ENCODE assay signal across 24 cellular contexts in genomic region chr2:171365778-171366177, GRCh38.
"Had no signal": no experiment of that assay in that cellular context is flagged by ENCODE, and none has a peak within 500 bp of the region (broad histone marks: within the 10 kb centered on the region; RNA-seq: fewer than 3 reads in every experiment).

No MANE protein-coding gene starts in this region.

- H3K27me3 Mint-ChIP-seq: naive B cell, progenitor cell of endocrine pancreas had no signal

- H3K27ac Mint-ChIP-seq: nephron; progenitor cell of endocrine pancreas; stimulated activated effector memory CD8-positive, alpha-beta T cell treated with anti-CD3 and anti-CD28 coated beads, Interleukin-12 subunit alpha, Interleukin-12 subunit beta, amount 100 ng/mL, for 72 hours had no signal

- H3K4me3 Mint-ChIP-seq: nephron; stimulated activated effector memory CD8-positive, alpha-beta T cell treated with anti-CD3 and anti-CD28 coated beads, Interleukin-12 subunit alpha, Interleukin-12 subunit beta, amount 100 ng/mL, for 72 hours had no signal

- H3K27me3 ChIP-seq: dorsolateral prefrontal cortex, esophagus muscularis mucosa, hepatocyte, left lung, pancreas, tibial artery, upper lobe of right lung, vagina had no signal

- H3K36me3 Mint-ChIP-seq: stimulated activated effector memory CD8-positive, alpha-beta T cell treated with anti-CD3 and anti-CD28 coated beads, Interleukin-12 subunit alpha, Interleukin-12 subunit beta, amount 100 ng/mL, for 72 hours had no signal

- DNase-seq: cortex of kidney; dorsolateral prefrontal cortex; effector CD8-positive, alpha-beta T cell; head of caudate nucleus; kidney glomerular epithelial cell; left lung; lower lobe of right lung; mesenchymal stem cell; midbrain; naive B cell; occipital lobe; pancreas; right cardiac atrium; stimulated activated CD4-positive, alpha-beta T cell treated with anti-CD3 and anti-CD28 coated beads, Interleukin-4, amount 100 ng/mL, for 1 hour; stimulated activated CD8-positive, alpha-beta memory T cell treated with anti-CD3 and anti-CD28 coated beads, Interleukin-4, amount 100 ng/mL, for 48 hours; stimulated activated naive CD8-positive, alpha-beta T cell treated with anti-CD3 and anti-CD28 coated beads, Interleukin-15, Interleukin-2, amounts not matched to agents 100 U/mL and 50 U/mL, for 24 hours; tibial artery; upper lobe of right lung had no signal

- H3K4me1 Mint-ChIP-seq: nephron; stimulated activated effector memory CD8-positive, alpha-beta T cell treated with anti-CD3 and anti-CD28 coated beads, Interleukin-12 subunit alpha, Interleukin-12 subunit beta, amount 100 ng/mL, for 72 hours had no signal

- FAIRE-seq: pancreas had no signal

- H3K36me3 ChIP-seq: esophagus muscularis mucosa, left lung, lower lobe of right lung, pancreas, upper lobe of right lung, vagina had no signal

- H3K4me2 ChIP-seq: hepatocyte had no signal

- ATAC-seq: left lung; lower lobe of right lung; pancreas; right cardiac atrium; stimulated activated effector memory CD8-positive, alpha-beta T cell treated with anti-CD3 and anti-CD28 coated beads, Interleukin-12 subunit alpha, Interleukin-12 subunit beta, amount 100 ng/mL, for 72 hours; stimulated activated naive CD8-positive, alpha-beta T cell treated with anti-CD3 and anti-CD28 coated beads, Interleukin-15, Interleukin-2, amounts not matched to agents 100 U/mL and 50 U/mL, for 24 hours; upper lobe of right lung had no signal

- H3K27ac ChIP-seq: dorsolateral prefrontal cortex, esophagus muscularis mucosa, hepatocyte, left lung, lower lobe of right lung, pancreas, tibial artery, upper lobe of right lung, vagina had no signal

- H2AFZ ChIP-seq: hepatocyte had no signal

- H3K4me1 ChIP-seq: esophagus muscularis mucosa, left lung, lower lobe of right lung, pancreas, tibial artery, upper lobe of right lung, vagina had no signal

- H3K4me3 ChIP-seq: dorsolateral prefrontal cortex, esophagus muscularis mucosa, hepatocyte, left lung, lower lobe of right lung, pancreas, tibial artery, upper lobe of right lung, vagina had no signal

- H3K9me3 ChIP-seq: pancreas, upper lobe of right lung, vagina had no signal
